25 cellular contexts compared by ENCODE assay signal in the genomic region with DNA sequence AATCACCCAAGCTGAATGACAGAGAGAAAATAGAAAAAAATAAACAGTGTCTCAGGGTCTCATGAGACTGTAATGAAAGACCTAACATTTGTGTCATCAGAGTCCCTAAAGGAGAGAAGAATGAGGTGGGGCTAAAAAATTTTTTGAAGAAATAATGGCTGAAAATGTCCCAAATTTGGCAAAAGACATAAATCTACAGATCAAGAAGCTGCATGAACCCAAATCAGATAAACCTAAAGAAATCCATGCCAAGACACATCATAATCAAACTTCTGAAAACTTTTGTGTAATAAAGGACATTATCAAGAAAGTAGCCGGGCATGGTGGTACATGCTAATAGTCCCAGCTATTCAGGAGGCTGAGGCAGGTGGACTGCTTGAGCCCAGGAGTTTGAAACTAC. TPM values are rescaled to one million over a fixed set of nuclear protein-coding genes. Genes with fewer than 3 reads are reported as not detected.
DNase-seq lines count a peak whose midpoint lies in the region; ATAC-seq, FAIRE-seq and TF ChIP-seq lines count a peak whose summit lies in the region.
"Had no signal": no experiment of that assay in that cellular context is flagged by ENCODE, and none has a peak within 500 bp of the region (broad histone marks: within the 10 kb centered on the region; RNA-seq: fewer than 3 reads in every experiment).

No MANE protein-coding gene starts in this region.

- TF ChIP-seq POLR2A in esophagus muscularis mucosa (IDR thresholded peaks at IDR 0.05; ENCODE audit: low read depth) = no peak

- no peaks in the 10 kb centered on the region for H3K9me3 ChIP-seq in HEK293 (ENCODE audit: control insufficient read depth, insufficient read depth, low read depth, low read length)
- no peaks in the 10 kb centered on the region for H3K9me3 ChIP-seq in esophagus muscularis mucosa
- H3K9me3 ChIP-seq: BE2C had no signal

- POLR2A ChIA-PET in HEK293 (lab: Yijun Ruan, JAX) = no interaction called here

- peak; percentile 10 for DNase-seq in esophagus muscularis mucosa (ENCODE audit: extremely low spot score)
- DNase-seq in GM10266 (ENCODE audit: extremely low spot score) = no peak
- DNase-seq: 8988T; ACHN; BE2C; C1 segment of cervical spinal cord; CD4-positive, alpha-beta memory T cell; CD4-positive, CD25-positive, alpha-beta regulatory T cell; CD8-positive, alpha-beta memory T cell; COR-L47; DMS 273 treated with DMSO at 0.1 percent for 48 hours; DMS153; DMS53; DMS79; DND-41; EL; GDM1 had no signal

- no peak overlapping the region for H3K4me3 ChIP-seq in HEK293 (ENCODE audit: low read depth, low read length)
- H3K4me3 ChIP-seq in esophagus muscularis mucosa = no peak overlapping the region
- H3K4me3 ChIP-seq: BLaER1 had no signal

- H3K4me1 ChIP-seq in HEK293 (ENCODE audit: control insufficient read depth, insufficient read depth, low read length) = no peaks in the 10 kb centered on the region
- peaks cover 0 to 5% (median 0%) of the 10 kb centered on the region in 4 donors for H3K4me1 ChIP-seq in esophagus muscularis mucosa
- H3K4me1 ChIP-seq: BE2C had no signal

- peaks cover 0 to 25% (median 2%) of the 10 kb centered on the region in 4 donors for H3K27me3 ChIP-seq in esophagus muscularis mucosa
- H3K27me3 ChIP-seq: BLaER1 had no signal

- intact Hi-C loops in esophagus muscularis mucosa (cut with DNase I) = no loop called here

- ATAC-seq in SK-N-SH treated with all-trans-retinoic acid at 6 μM for 48 hours = no peak

- CTCF ChIA-PET in HEK293 (lab: Yijun Ruan, JAX) = interaction anchor here (0.7 to 2.9 kb wide), 3 partner anchors 48 to 316 kb away, joined by 4 to 14 read pairs (median 5); no protein-coding TSS in a partner anchor

- TF ChIP-seq CTCF in HEK293 (tag by site-specific recombination; IDR thresholded peaks at IDR 0.05) (no peak), esophagus muscularis mucosa (IDR thresholded peaks at IDR 0.05) (no peak), GM10266 (IDR thresholded peaks at IDR 0.05; ENCODE audit: control insufficient read depth, insufficient read depth, low read depth, missing control alignments) (no peak)

- TF ChIP-seq EP300 in esophagus muscularis mucosa (IDR thresholded peaks at IDR 0.05) = no peak

- FAIRE-seq in TTC549 (lab: Jason Lieb, UNC) = peak; percentile 42
- FAIRE-seq: A204.1, GM12891, GM19239 had no signal

- no peaks in the 10 kb centered on the region for H3K36me3 ChIP-seq in HEK293 (ENCODE audit: control insufficient read depth in 2 of 2, insufficient read depth in 1 of 2, low read length in 2 of 2)
- H3K36me3 ChIP-seq in esophagus muscularis mucosa = no peaks in the 10 kb centered on the region
- H3K36me3 ChIP-seq: BE2C, BLaER1 had no signal

- no peak overlapping the region for H3K27ac ChIP-seq in HEK293 (ENCODE audit: extremely low read depth, low read depth, low read length)
- H3K27ac ChIP-seq in esophagus muscularis mucosa (replicated peaks in 1 of 4) = no peak overlapping the region
- H3K27ac ChIP-seq: BLaER1 had no signal

- 91% methylated on average over 1 of the region's 1 CpG for WGBS in esophagus muscularis mucosa

TF ChIP-seq in HEK293, 187 proteins besides CTCF, POLR2A, EP300 and RAD21 (continues in another document):
- TF ChIP-seq ZNF354C (tag by site-specific recombination; IDR thresholded peaks at IDR 0.05; ENCODE audit: borderline replicate concordance, low read depth) (no peak), GLIS2 (tag by site-specific recombination; IDR thresholded peaks at IDR 0.05) (no peak), ZNF530 (tag by site-specific recombination; IDR thresholded peaks at IDR 0.05; ENCODE audit: low read depth) (no peak)
- TF ChIP-seq, protein P1, sequence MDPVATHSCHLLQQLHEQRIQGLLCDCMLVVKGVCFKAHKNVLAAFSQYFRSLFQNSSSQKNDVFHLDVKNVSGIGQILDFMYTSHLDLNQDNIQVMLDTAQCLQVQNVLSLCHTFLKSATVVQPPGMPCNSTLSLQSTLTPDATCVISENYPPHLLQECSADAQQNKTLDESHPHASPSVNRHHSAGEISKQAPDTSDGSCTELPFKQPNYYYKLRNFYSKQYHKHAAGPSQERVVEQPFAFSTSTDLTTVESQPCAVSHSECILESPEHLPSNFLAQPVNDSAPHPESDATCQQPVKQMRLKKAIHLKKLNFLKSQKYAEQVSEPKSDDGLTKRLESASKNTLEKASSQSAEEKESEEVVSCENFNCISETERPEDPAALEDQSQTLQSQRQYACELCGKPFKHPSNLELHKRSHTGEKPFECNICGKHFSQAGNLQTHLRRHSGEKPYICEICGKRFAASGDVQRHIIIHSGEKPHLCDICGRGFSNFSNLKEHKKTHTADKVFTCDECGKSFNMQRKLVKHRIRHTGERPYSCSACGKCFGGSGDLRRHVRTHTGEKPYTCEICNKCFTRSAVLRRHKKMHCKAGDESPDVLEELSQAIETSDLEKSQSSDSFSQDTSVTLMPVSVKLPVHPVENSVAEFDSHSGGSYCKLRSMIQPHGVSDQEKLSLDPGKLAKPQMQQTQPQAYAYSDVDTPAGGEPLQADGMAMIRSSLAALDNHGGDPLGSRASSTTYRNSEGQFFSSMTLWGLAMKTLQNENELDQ (tag by site-specific recombination; IDR thresholded peaks at IDR 0.05; ENCODE audit: low read depth) = no peak

TF ChIP-seq in SK-N-SH treated with all-trans-retinoic acid at 6 μM for 48 hours, 23 proteins besides CTCF, POLR2A, EP300 and RAD21:
- TF ChIP-seq ARNTL (CRISPR knock-in tag; IDR thresholded peaks at IDR 0.05; ENCODE audit: borderline replicate concordance, low read depth) (no peak), BACH2 (CRISPR knock-in tag; IDR thresholded peaks at IDR 0.05; ENCODE audit: borderline replicate concordance) (no peak)
- TF ChIP-seq, protein P2, sequence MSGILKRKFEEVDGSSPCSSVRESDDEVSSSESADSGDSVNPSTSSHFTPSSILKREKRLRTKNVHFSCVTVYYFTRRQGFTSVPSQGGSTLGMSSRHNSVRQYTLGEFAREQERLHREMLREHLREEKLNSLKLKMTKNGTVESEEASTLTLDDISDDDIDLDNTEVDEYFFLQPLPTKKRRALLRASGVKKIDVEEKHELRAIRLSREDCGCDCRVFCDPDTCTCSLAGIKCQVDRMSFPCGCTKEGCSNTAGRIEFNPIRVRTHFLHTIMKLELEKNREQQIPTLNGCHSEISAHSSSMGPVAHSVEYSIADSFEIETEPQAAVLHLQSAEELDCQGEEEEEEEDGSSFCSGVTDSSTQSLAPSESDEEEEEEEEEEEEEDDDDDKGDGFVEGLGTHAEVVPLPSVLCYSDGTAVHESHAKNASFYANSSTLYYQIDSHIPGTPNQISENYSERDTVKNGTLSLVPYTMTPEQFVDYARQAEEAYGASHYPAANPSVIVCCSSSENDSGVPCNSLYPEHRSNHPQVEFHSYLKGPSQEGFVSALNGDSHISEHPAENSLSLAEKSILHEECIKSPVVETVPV (CRISPR knock-in tag; IDR thresholded peaks at IDR 0.05) = no peak
TF ChIP-seq in SK-N-SH treated with all-trans-retinoic acid at 6 μM for 48 hours: peak in this region for 0.

RNA-seq across cellular contexts. Expression of a gene that starts 29.2 kb away (rescaled TPM):
- total RNA-seq in esophagus muscularis mucosa = not detected
- total RNA-seq: CD4-positive, CD25-positive, alpha-beta regulatory T cell had no signal

RNA-seq across cellular contexts. Expression of a gene that starts 35.9 kb away (rescaled TPM):
- 1 to 10 TPM in 2 of 4 donors, under 1 TPM in 2; 0.32 to 2.0 (median 1.2) TPM for total RNA-seq in esophagus muscularis mucosa
- total RNA-seq: A673; CD4-positive, alpha-beta memory T cell; CD4-positive, CD25-positive, alpha-beta regulatory T cell; CD8-positive, alpha-beta memory T cell had no signal
